In genomic region chr11:67673358-67673757, GRCh38 we compare ENCODE assay signal across 33 cellular contexts. TPM values are rescaled to one million over a fixed set of nuclear protein-coding genes. Genes with fewer than 3 reads are reported as not detected.
"Had no signal": no experiment of that assay in that cellular context is flagged by ENCODE, and none has a peak within 500 bp of the region (broad histone marks: within the 10 kb centered on the region; RNA-seq: fewer than 3 reads in every experiment).

No MANE protein-coding gene starts in this region.

- H3K27me3 ChIP-seq: body of pancreas, cardiac muscle cell, colonic mucosa, right lobe of liver, upper lobe of left lung had no signal

- H3K36me3 Mint-ChIP-seq: activated naive CD8-positive, alpha-beta T cell; naive thymus-derived CD8-positive, alpha-beta T cell; T-cell had no signal

- H3K27me3 Mint-ChIP-seq: activated naive CD8-positive, alpha-beta T cell had no signal

- H3K36me3 ChIP-seq: cardiac muscle cell, colonic mucosa, heart left ventricle, right lobe of liver, thoracic aorta, upper lobe of left lung had no signal

- H3K27ac ChIP-seq: body of pancreas, cardiac muscle cell, colonic mucosa, dorsolateral prefrontal cortex, foreskin keratinocyte, heart left ventricle, right lobe of liver, thoracic aorta, upper lobe of left lung had no signal

- H3K4me3 Mint-ChIP-seq: activated naive CD8-positive, alpha-beta T cell; activated T-cell treated with anti-CD3 and anti-CD28 coated beads, Interleukin-2, amount 50 U/mL, for 4 hours; activated T-helper 17 cell treated with anti-CD3 and anti-CD28 coated beads, Interleukin-2, amount 50 U/mL, for 72 hours; naive thymus-derived CD8-positive, alpha-beta T cell; neural crest cell; T-cell; T-helper 2 cell treated with Interferon-gamma antibody and Interleukin-4, amounts not matched to agents 5 μg/mL and 100 μg/mL, for 36 hours had no signal

- H3K27ac Mint-ChIP-seq: activated naive CD8-positive, alpha-beta T cell; activated T-helper 17 cell treated with anti-CD3 and anti-CD28 coated beads, Interleukin-2, amount 50 U/mL, for 72 hours; T-cell; T-helper 2 cell treated with Interferon-gamma antibody and Interleukin-4, amounts not matched to agents 5 μg/mL and 100 μg/mL, for 36 hours had no signal

- H3K9me3 ChIP-seq: body of pancreas, colonic mucosa, right lobe of liver, thoracic aorta, upper lobe of left lung had no signal

- H3K4me1 Mint-ChIP-seq: activated T-helper 17 cell treated with anti-CD3 and anti-CD28 coated beads, Interleukin-2, amount 50 U/mL, for 72 hours; naive thymus-derived CD8-positive, alpha-beta T cell; neural crest cell; T-cell had no signal

- H3K9me3 Mint-ChIP-seq: activated T-cell treated with anti-CD3 and anti-CD28 coated beads, Interleukin-2, amount 50 U/mL, for 4 hours; activated T-helper 17 cell treated with anti-CD3 and anti-CD28 coated beads, Interleukin-2, amount 50 U/mL, for 72 hours; T-cell had no signal

- DNase-seq: activated CD4-positive, alpha-beta T cell treated with anti-CD3 and anti-CD28 coated beads for 48 hours; activated CD4-positive, alpha-beta T cell treated with anti-CD3 and anti-CD28 coated beads, Interleukin-2, amount 50 U/mL, for 48 hours; activated CD8-positive, alpha-beta memory T cell treated with anti-CD3 and anti-CD28 coated beads for 24 hours; activated CD8-positive, alpha-beta memory T cell treated with anti-CD3 and anti-CD28 coated beads, Interleukin-2, amount 50 U/mL, for 4 hours; activated gamma-delta T cell treated with Interleukin-2 at 50 U/mL for 16 hours; activated T-cell treated with anti-CD3 and anti-CD28 coated beads, Interleukin-2, amount 50 U/mL, for 4 hours; anterior cingulate cortex; body of pancreas; cerebellar nuclear complex; colonic mucosa; dorsolateral prefrontal cortex; effector memory CD4-positive, alpha-beta T cell; erythroblast; foreskin keratinocyte; heart left ventricle; naive thymus-derived CD8-positive, alpha-beta T cell; occipital lobe; right lobe of liver; stimulated activated CD4-positive, alpha-beta T cell treated with anti-CD3 and anti-CD28 coated beads, Interleukin-12 subunit alpha, Interleukin-12 subunit beta, amount 100 ng/mL, for 4 hours; stimulated activated CD4-positive, alpha-beta T cell treated with anti-CD3 and anti-CD28 coated beads, Interleukin-4, amount 100 ng/mL, for 1 hour; stimulated activated naive CD8-positive, alpha-beta T cell treated with anti-CD3 and anti-CD28 coated beads, Interleukin-15, Interleukin-2, amounts not matched to agents 100 U/mL and 50 U/mL, for 24 hours; T-cell; upper lobe of left lung had no signal

- H3K4me1 ChIP-seq: heart left ventricle, right lobe of liver had no signal

- H3K4me3 ChIP-seq: body of pancreas, cardiac muscle cell, colonic mucosa, dorsolateral prefrontal cortex, heart left ventricle, right lobe of liver, thoracic aorta, upper lobe of left lung had no signal

RNA-seq across cellular contexts. Expression of gene ALDH3B2, which starts 1.1 kb away (rescaled TPM):
- total RNA-seq: activated T-cell treated with anti-CD3 and anti-CD28 coated beads, Interleukin-2, amount 50 U/mL, for 4 hours; activated T-helper 17 cell treated with anti-CD3 and anti-CD28 coated beads, Interleukin-2, amount 50 U/mL, for 72 hours; body of pancreas; cardiac muscle cell; dorsolateral prefrontal cortex; heart left ventricle; naive thymus-derived CD8-positive, alpha-beta T cell; neural crest cell; occipital lobe; right lobe of liver; skeletal muscle tissue; T-cell; thoracic aorta had no signal

RNA-seq across cellular contexts. Expression of gene ACY3, which starts 22.8 kb away (rescaled TPM):
- total RNA-seq: cardiac muscle cell; foreskin keratinocyte; heart left ventricle; naive thymus-derived CD8-positive, alpha-beta T cell; neural crest cell; skeletal muscle tissue; thoracic aorta had no signal

RNA-seq across cellular contexts. Expression of gene TBX10, which starts 33.8 kb away (rescaled TPM):
- total RNA-seq: activated T-cell treated with anti-CD3 and anti-CD28 coated beads, Interleukin-2, amount 50 U/mL, for 4 hours; activated T-helper 17 cell treated with anti-CD3 and anti-CD28 coated beads, Interleukin-2, amount 50 U/mL, for 72 hours; body of pancreas; cardiac muscle cell; foreskin keratinocyte; kidney epithelial cell; lower leg skin; naive thymus-derived CD8-positive, alpha-beta T cell; neural crest cell; occipital lobe; renal cortical epithelial cell; skeletal muscle tissue; T-cell; thoracic aorta; upper lobe of left lung had no signal
